Comparison of ENCODE assay signal across 12 cellular contexts in genomic region chr14:19380137-19380536, GRCh38. TPM values are rescaled to one million over a fixed set of nuclear protein-coding genes. Genes with fewer than 3 reads are reported as not detected.
A peak's percentile ranks its signal among the peaks of the same experiment; 100 is the strongest.
DNase-seq lines count a peak whose midpoint lies in the region; ATAC-seq, FAIRE-seq and TF ChIP-seq lines count a peak whose summit lies in the region.
"Not testable (repeated sequence)": the region's sequence is repeated elsewhere in the genome, so short reads cannot be mapped to it uniquely, and the experiment has no call there.
"Had no signal": no experiment of that assay in that cellular context is flagged by ENCODE, and none has a peak within 500 bp of the region (broad histone marks: within the 10 kb centered on the region; RNA-seq: fewer than 3 reads in every experiment).

No MANE protein-coding gene starts in this region.

- H3K27ac ChIP-seq in A549; HEK293 (ENCODE audit: extremely low read depth, low read depth, low read length); pancreas: not testable (repeated sequence)

- intact Hi-C loops in pancreas (cut with DNase I): not testable (repeated sequence)

- not testable (repeated sequence) for FAIRE-seq in A549 (lab: Jason Lieb, UNC)
- peak; percentile 20 for FAIRE-seq in pancreas (lab: Jason Lieb, UNC)

- WGBS in A549 (ENCODE audit: missing lambda C conversion rate): 41% methylated on average over 1 of the region's 1 CpG
- WGBS in pancreas, 2 donors: 34 to 49% methylated on average over 1 of the region's 1 CpG

- TF ChIP-seq POLR2A in A549 (IDR thresholded peaks at IDR 0.05; ENCODE audit: low read length): not testable (repeated sequence)

- H3K4me3 ChIP-seq in A549; HEK293 (ENCODE audit: low read depth, low read length); pancreas: not testable (repeated sequence)

- TF ChIP-seq EP300 in A549 (IDR thresholded peaks at IDR 0.05): not testable (repeated sequence)

- TF ChIP-seq RAD21 in A549 (conservative IDR thresholded peaks at IDR 0.05 in 1 of 2, IDR thresholded peaks at IDR 0.05 in 1 of 2): not testable (repeated sequence)

- not testable (repeated sequence) for H3K27me3 ChIP-seq in pancreas

- H3K9me3 ChIP-seq in A549; HEK293 (ENCODE audit: control insufficient read depth, insufficient read depth, low read depth, low read length); pancreas: not testable (repeated sequence)

- peaks cover 26% of the 10 kb centered on the region for H3K36me3 Mint-ChIP-seq in WTC11

- H3K9me3 Mint-ChIP-seq in WTC11: peaks cover 29% of the 10 kb centered on the region

- H3K4me1 Mint-ChIP-seq in WTC11: not testable (repeated sequence)

- not testable (repeated sequence) for H3K27me3 Mint-ChIP-seq in WTC11 (ENCODE audit: low read depth)

- CTCF ChIA-PET in A549 (lab: Yijun Ruan, JAX); HEK293 (lab: Yijun Ruan, JAX); WTC11 (lab: Charles Lee): not testable (repeated sequence)

- not testable (repeated sequence) for TF ChIP-seq CTCF in A549 (IDR thresholded peaks at IDR 0.05); HEK293 (tag by site-specific recombination; IDR thresholded peaks at IDR 0.05); WTC11 (IDR thresholded peaks at IDR 0.05); pancreas (IDR thresholded peaks at IDR 0.05)

- not testable (repeated sequence) for ATAC-seq in A549, WTC11, left lobe of liver, pancreas

- not testable (repeated sequence) for H3K27ac Mint-ChIP-seq in WTC11

- POLR2A ChIA-PET in A549 (lab: Yijun Ruan, JAX); HEK293 (lab: Yijun Ruan, JAX); WTC11 (lab: Charles Lee): not testable (repeated sequence)

- not testable (repeated sequence) for H3K4me3 Mint-ChIP-seq in WTC11

- not testable (repeated sequence) for H3K4me2 ChIP-seq in A549

- DNase-seq in A549 (ENCODE audit: low read depth in 1 of 2, low spot score in 1 of 2); WTC11 (ENCODE audit: low spot score); pancreas: not testable (repeated sequence)
- peak; percentile 24 for DNase-seq in left lobe of liver (ENCODE audit: low spot score)

- not testable (repeated sequence) for H3K4me1 ChIP-seq in A549; HEK293 (ENCODE audit: control insufficient read depth, insufficient read depth, low read length); pancreas

- not testable (repeated sequence) for H3K36me3 ChIP-seq in HEK293 (ENCODE audit: control insufficient read depth in 2 of 2, insufficient read depth in 1 of 2, low read length in 2 of 2); pancreas

TF ChIP-seq in A549, 52 proteins besides CTCF, POLR2A, EP300 and RAD21:
- TF ChIP-seq ZC3H11A (IDR thresholded peaks at IDR 0.05): peak; percentile 71

TF ChIP-seq in HEK293, 187 proteins besides CTCF, POLR2A, EP300 and RAD21 (continues in another document):
- peak; percentile 52 for TF ChIP-seq ZNF555 (tag by site-specific recombination; conservative IDR thresholded peaks at IDR 0.05)
- 0 out of 2 replicates have a peak, but pooled peaks have one; percentile 20 for TF ChIP-seq REST (tag by site-specific recombination; IDR thresholded peaks at IDR 0.05)
- peak; percentile 31; the same call in 1 of the 2 replicates for TF ChIP-seq ZBTB8A (tag by site-specific recombination; IDR thresholded peaks at IDR 0.05)
- TF ChIP-seq ZNF140 (tag by site-specific recombination; IDR thresholded peaks at IDR 0.05): peak; percentile 51; the same call in 1 of the 2 replicates
- TF ChIP-seq ZNF510 (tag by site-specific recombination; IDR thresholded peaks at IDR 0.05; ENCODE audit: insufficient replicate concordance): peak; percentile 8
- TF ChIP-seq ZNF623 (tag by site-specific recombination; IDR thresholded peaks at IDR 0.05): 0 out of 2 replicates have a peak, but pooled peaks have one; percentile 37
- 0 out of 2 replicates have a peak, but pooled peaks have one; percentile 49 for TF ChIP-seq ZNF433 (tag by site-specific recombination; IDR thresholded peaks at IDR 0.05; ENCODE audit: low read depth)
- 0 out of 2 replicates have a peak, but pooled peaks have one; percentile 23 for TF ChIP-seq ZNF560 (tag by site-specific recombination; IDR thresholded peaks at IDR 0.05; ENCODE audit: borderline replicate concordance)

TF ChIP-seq in WTC11, 78 proteins besides CTCF, POLR2A, EP300 and RAD21:
- TF ChIP-seq HMGA2 (CRISPR knock-in tag; IDR thresholded peaks at IDR 0.05): 0 out of 2 replicates have a peak, but pooled peaks have one; percentile 25

RNA-seq across cellular contexts. Expression of gene POTEG, which starts 54.0 kb away (rescaled TPM):
- polyA plus RNA-seq in A549 (2011; rRNA removed) (0.08 TPM in 1 of 2 replicates, not detected in the other), A549 (2017; fragmentation: RNase III; extraction: RNeasy Plus Mini Kit Qiagen cat#74134 plus additional on column Dnase treatment) (0.04 TPM in 1 of 3 replicates, not detected in the others), pancreas (not detected)
- polyA plus RNA-seq in A549 (2012; cell fraction: cytosol; rRNA removed): not detected in 2 replicates
- 0.04 TPM in 2 replicates for polyA plus RNA-seq in A549 (2012; cell fraction: nucleus; rRNA removed)
- 0.15 and 0.29 TPM in 2 replicates for polyA minus RNA-seq in A549 (2011; rRNA and poly(A)+ RNA removed)
- total RNA-seq in WTC11 (2021) (not detected in 3 replicates), left lobe of liver (not detected), pancreas (not detected)
- total RNA-seq: A172; A673; Caco-2; Calu3; CD4-positive, alpha-beta T cell; CD8-positive, alpha-beta T cell had no signal
- polyA plus RNA-seq: AG04450 had no signal
